ENCODE assay signal across 8 cellular contexts in the genomic region with DNA sequence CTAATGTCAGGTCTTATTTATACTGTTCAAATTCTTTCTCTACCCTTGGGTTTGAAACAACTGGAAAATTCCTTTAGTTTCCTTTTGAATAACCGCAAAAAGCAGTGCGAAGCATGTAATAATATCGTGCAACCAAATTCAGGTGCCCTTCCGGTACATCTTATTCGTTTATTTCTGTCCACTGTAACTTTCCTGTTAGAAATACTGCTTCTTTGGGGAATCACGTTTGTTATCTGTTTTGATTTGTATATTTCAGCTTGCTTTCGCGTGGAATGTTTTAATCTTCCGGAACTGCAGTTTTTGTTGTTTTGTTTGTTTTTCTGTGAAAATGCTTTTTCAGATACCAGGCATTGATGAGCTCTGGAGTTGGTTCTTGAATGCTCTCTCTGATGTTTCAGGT. TPM values are rescaled to one million over a fixed set of nuclear protein-coding genes. Genes with fewer than 3 reads are reported as not detected.
DNase-seq lines count a peak whose midpoint lies in the region; ATAC-seq and TF ChIP-seq lines count a peak whose summit lies in the region.

No MANE protein-coding gene starts in this region.

- peaks cover 0 to 13% (median 0%) of the 10 kb centered on the region in 5 experiments for H3K9me3 Mint-ChIP-seq in brain

- peak overlapping the region; percentile 68 for H3K4me3 ChIP-seq in AG04449 (ENCODE audit: low read depth, low read length)
- peak overlapping the region; percentile 82 for H3K4me3 ChIP-seq in HUES6 (ENCODE audit: low read depth, low read length)
- H3K4me3 ChIP-seq in mucosa of rectum (ENCODE audit: low read length in 2 of 2): peak overlapping the region; percentile 79 to 84

- peaks cover 8% of the 10 kb centered on the region for H3K36me3 Mint-ChIP-seq in brain

- no peak for TF ChIP-seq CTCF in AG04449 (IDR thresholded peaks at IDR 0.05; ENCODE audit: insufficient read depth, low read length, missing control alignments)
- TF ChIP-seq CTCF in brain (conservative IDR thresholded peaks at IDR 0.05): no peak
- TF ChIP-seq CTCF in GM13976 (IDR thresholded peaks at IDR 0.05; ENCODE audit: borderline replicate concordance, control extremely low read depth, extremely low read depth, insufficient read depth, missing control alignments): no peak

- H3K4me3 Mint-ChIP-seq in brain: peak overlapping the region; percentile 86 to 97 (median 94)

- CTCF ChIA-PET in AG04449 (lab: Yijun Ruan, JAX): interaction anchor here (1.2 kb wide), 1 partner anchor 22 kb away, joined by 3 read pairs; no protein-coding TSS in a partner anchor

- in situ Hi-C loops in GM13976 (cut with MboI; ENCODE audit: low sequenced_read_pairs, unreplicated experiment): no loop called here

- POLR2A ChIA-PET in AG04449 (lab: Yijun Ruan, JAX): no interaction called here

- no peak for ATAC-seq in HG03025 (IDR thresholded peaks at IDR 0.05; ENCODE audit: low FRiP score, unreplicated experiment)

- H3K27ac ChIP-seq in HUES6 (ENCODE audit: low read depth, low read length) (no peak overlapping the region; the same call in 1 of the 2 replicates), mucosa of rectum (ENCODE audit: low read depth in 2 of 2, low read length in 2 of 2) (peak overlapping the region in 1 of 2 donors; percentile 88)

- peaks cover 11% of the 10 kb centered on the region for H3K27me3 Mint-ChIP-seq in brain

- H3K4me1 Mint-ChIP-seq in brain: peaks cover 17% of the 10 kb centered on the region

- H3K9ac ChIP-seq in HUES6 (ENCODE audit: low read length) (peak overlapping the region; percentile 92), mucosa of rectum (ENCODE audit: low read depth in 1 of 2, low read length in 2 of 2) (peak overlapping the region in 1 of 2 donors; percentile 81)

- H3K27me3 ChIP-seq in HUES6 (ENCODE audit: control insufficient read depth, insufficient read depth, low read length): no peaks in the 10 kb centered on the region
- H3K27me3 ChIP-seq in mucosa of rectum (ENCODE audit: control insufficient read depth in 2 of 2, insufficient read depth in 2 of 2, low read length in 2 of 2): no peaks in the 10 kb centered on the region

- DNase-seq in AG04449 (ENCODE audit: low read depth, low spot score) (no peak), GM13976 (ENCODE audit: low spot score) (no peak), GDM1 (lab: John Stamatoyannopoulos, UW) (no peak), NCI-H2196 treated with DMSO at 0.1 percent for 48 hours (lab: John Stamatoyannopoulos, UW; ENCODE audit: unreplicated experiment) (no peak)

- peak overlapping the region; percentile 90 to 99 (median 95) for H3K27ac Mint-ChIP-seq in brain

- peaks cover 16% of the 10 kb centered on the region for H3K4me1 ChIP-seq in HUES6 (ENCODE audit: control insufficient read depth, insufficient read depth, low read length)
- H3K4me1 ChIP-seq in mucosa of rectum (ENCODE audit: control insufficient read depth in 2 of 2, insufficient read depth in 2 of 2, low read length in 2 of 2): no peaks in the 10 kb centered on the region

- H3K36me3 ChIP-seq in HUES6 (ENCODE audit: control insufficient read depth, insufficient read depth, low read length) (peaks cover 11% of the 10 kb centered on the region), mucosa of rectum (ENCODE audit: control insufficient read depth in 2 of 2, insufficient read depth in 2 of 2, low read length in 2 of 2) (no peaks in the 10 kb centered on the region)

- H3K9me3 ChIP-seq in HUES6 (ENCODE audit: control insufficient read depth, insufficient read depth, low read depth, low read length) (no peaks in the 10 kb centered on the region), mucosa of rectum (ENCODE audit: control insufficient read depth in 2 of 2, low read length in 2 of 2) (no peaks in the 10 kb centered on the region)

RNA-seq across cellular contexts. Expression of a gene that starts 1.2 kb away (rescaled TPM):
- polyA plus RNA-seq in brain (ENCODE audit: insufficient read depth, low read depth, low replicate concordance): 14.7 TPM
